ENCODE assay signal across 8 cellular contexts in genomic region chr4:47486306-47486705, GRCh38. TPM values are rescaled to one million over a fixed set of nuclear protein-coding genes. Genes with fewer than 3 reads are reported as not detected.
DNase-seq lines count a peak whose midpoint lies in the region; ATAC-seq and TF ChIP-seq lines count a peak whose summit lies in the region.

No MANE protein-coding gene starts in this region.

- ATAC-seq in IMR-90 (ENCODE audit: low read depth): no peak
- no peak for ATAC-seq in naive thymus-derived CD8-positive, alpha-beta T cell

- H3K4me2 ChIP-seq in IMR-90 (ENCODE audit: low read depth, low read length): peak overlapping the region; percentile 94

- H3K4me3 Mint-ChIP-seq in dendritic cell treated with granulocyte-macrophage colony-stimulating factor and Interleukin-4, amounts not matched to agents 40 ng/mL and 50 ng/mL, for 4 days: peak overlapping the region; percentile 90
- peak overlapping the region; percentile 92 to 99 (median 96) for H3K4me3 Mint-ChIP-seq in naive thymus-derived CD8-positive, alpha-beta T cell

- peak overlapping the region; percentile 92; the same call in 1 of the 2 replicates for H3K56ac ChIP-seq in IMR-90 (ENCODE audit: extremely low read depth, insufficient read depth, low read length)

- 0 out of 3 replicates have a peak overlapping the region, but pooled peaks have one; percentile 18 for H2BK15ac ChIP-seq in IMR-90 (ENCODE audit: low read depth, low read length)

- H3K9me3 Mint-ChIP-seq in dendritic cell treated with granulocyte-macrophage colony-stimulating factor and Interleukin-4, amounts not matched to agents 40 ng/mL and 50 ng/mL, for 4 days: no peaks in the 10 kb centered on the region
- H3K9me3 Mint-ChIP-seq in naive thymus-derived CD8-positive, alpha-beta T cell: no peaks in the 10 kb centered on the region

- no peaks in the 10 kb centered on the region for H3K27me3 ChIP-seq in IMR-90 (ENCODE audit: control insufficient read depth, insufficient read depth, low read length)

- BruUV-seq in IMR-90 (replicated peaks; lab: Mats Ljungman, UMichigan): no TSS peak

- peak overlapping the region; percentile 71 for H3K4me3 ChIP-seq in IMR-90 (ENCODE audit: insufficient read depth, low read depth, low read length)

- H2BK20ac ChIP-seq in IMR-90 (ENCODE audit: low read depth, low read length): peak overlapping the region; percentile 38

- peak overlapping the region; percentile 88 for H2BK5ac ChIP-seq in IMR-90 (ENCODE audit: low read depth, low read length, poor library complexity, severe bottlenecking)

- TF ChIP-seq CTCF in IMR-90 (conservative IDR thresholded peaks at IDR 0.05; ENCODE audit: low read depth, low read length): no peak

- no peak overlapping the region for H4K91ac ChIP-seq in IMR-90 (ENCODE audit: insufficient read depth, low read depth, low read length)

- peak overlapping the region; percentile 75 for H3K14ac ChIP-seq in IMR-90 (replicated peaks; ENCODE audit: low read depth, low read length)

- H2AK5ac ChIP-seq in IMR-90 (ENCODE audit: low read depth, low read length): no peak overlapping the region

- H4K20me1 ChIP-seq in IMR-90 (ENCODE audit: insufficient read depth, low read length): no peaks in the 10 kb centered on the region

- peak overlapping the region; percentile 64; the same call in 1 of the 2 replicates for H3K18ac ChIP-seq in IMR-90 (ENCODE audit: low read depth, low read length)

- H2AFZ ChIP-seq in IMR-90 (replicated peaks; ENCODE audit: low read length, poor library complexity): no peak overlapping the region

- H3K4me1 ChIP-seq in IMR-90 (ENCODE audit: control insufficient read depth, insufficient read depth, low read length): peaks cover 5% of the 10 kb centered on the region

- in situ Hi-C loops in ACHN (cut with HindIII; ENCODE audit: low pct_ligation_motif_present, low pct_unique_long_range_greater_than_20kb, low sequenced_read_pairs): no loop called here
- in situ Hi-C loops in IMR-90 (cut with MboI; ENCODE audit: low sequenced_read_pairs): no loop called here

- peaks cover 13 to 27% of the 10 kb centered on the region in 2 experiments; a peak in 3 of 4 replicates for H3K79me1 ChIP-seq in IMR-90 (ENCODE audit: low read depth in 1 of 2, low read length in 2 of 2)

- H3K9ac ChIP-seq in IMR-90 (ENCODE audit: low read depth, low read length): peak overlapping the region; percentile 92

- intact Hi-C loops in IMR-90 (cut with micrococcal nuclease): loop anchor here (5.0 kb wide), 1 partner anchor 46 kb away; no protein-coding TSS in a partner anchor
- intact Hi-C loops in dendritic cell treated with granulocyte-macrophage colony-stimulating factor and Interleukin-4, amounts not matched to agents 40 ng/mL and 50 ng/mL, for 4 days (cut with micrococcal nuclease): no loop called here

- TF ChIP-seq RAD21 in IMR-90 (IDR thresholded peaks at IDR 0.05; ENCODE audit: low read length): no peak

- H3K27ac ChIP-seq in IMR-90 (ENCODE audit: insufficient read depth, low read length): peak overlapping the region; percentile 45; the same call in 1 of the 2 replicates

- POLR2A ChIA-PET in IMR-90 (lab: Charles Lee; ENCODE audit: unreplicated experiment): no interaction called here
- POLR2A ChIA-PET in naive thymus-derived CD8-positive, alpha-beta T cell (lab: Charles Lee): interaction anchor here (0.7 to 2.3 kb wide), 3 partner anchors 23 to 122 kb away, joined by 3 to 28 read pairs (median 4); partner anchors contain the start of gene COMMD8

- H3K23ac ChIP-seq in IMR-90 (ENCODE audit: low read depth, low read length): peak overlapping the region; percentile 89; the same call in 1 of the 2 replicates

- peaks cover 40% of the 10 kb centered on the region for H3K4me1 Mint-ChIP-seq in dendritic cell treated with granulocyte-macrophage colony-stimulating factor and Interleukin-4, amounts not matched to agents 40 ng/mL and 50 ng/mL, for 4 days (ENCODE audit: low read depth)
- peaks cover 15 to 56% (median 31%) of the 10 kb centered on the region in 4 donors for H3K4me1 Mint-ChIP-seq in naive thymus-derived CD8-positive, alpha-beta T cell

- H2BK120ac ChIP-seq in IMR-90 (ENCODE audit: low read depth, low read length): peak overlapping the region; percentile 79; the same call in 1 of the 2 replicates

- TF ChIP-seq POLR2A in IMR-90 (IDR thresholded peaks at IDR 0.05; ENCODE audit: low read depth, low read length): no peak

- DNase-seq in ACHN: peak; percentile 3
- DNase-seq in IMR-90: no peak
- no peak for DNase-seq in naive thymus-derived CD8-positive, alpha-beta T cell
- no peak for DNase-seq in DMS114 treated with DMSO at 0.1 percent for 48 hours (lab: John Stamatoyannopoulos, UW; ENCODE audit: unreplicated experiment)
- no peak for DNase-seq in SHP77 treated with DMSO at 0.1 percent for 48 hours (lab: John Stamatoyannopoulos, UW)
- no peak for DNase-seq in COR-L47 (lab: John Stamatoyannopoulos, UW)
- DNase-seq in HK-2 (ENCODE audit: unreplicated experiment): no peak

- H3K36me3 ChIP-seq in IMR-90 (ENCODE audit: control insufficient read depth, insufficient read depth, low read length): no peaks in the 10 kb centered on the region

- H3K9me3 ChIP-seq in IMR-90 (ENCODE audit: control insufficient read depth, insufficient read depth, low read length): peaks cover 2% of the 10 kb centered on the region; the same call in 1 of the 2 replicates

- H3K36me3 Mint-ChIP-seq in dendritic cell treated with granulocyte-macrophage colony-stimulating factor and Interleukin-4, amounts not matched to agents 40 ng/mL and 50 ng/mL, for 4 days (ENCODE audit: low read depth): peaks cover 18% of the 10 kb centered on the region
- no peaks in the 10 kb centered on the region for H3K36me3 Mint-ChIP-seq in naive thymus-derived CD8-positive, alpha-beta T cell

- H4K8ac ChIP-seq in IMR-90 (ENCODE audit: low read depth in 2 of 2, low read length in 2 of 2): peak overlapping the region; percentile 54 to 68; a peak in 3 of 4 replicates

- CTCF ChIA-PET in IMR-90 (lab: Yijun Ruan, JAX): no interaction called here

- dilution Hi-C loops in IMR-90 (cut with HindIII; ENCODE audit: low sequenced_read_pairs, unreplicated experiment): no loop called here

- H3K9me1 ChIP-seq in IMR-90 (ENCODE audit: insufficient read depth, low read length): 0 out of 2 replicates have a peak, but pooled peaks cover 4% of the 10 kb centered on the region

- peak overlapping the region; percentile 100 for H3K27ac Mint-ChIP-seq in dendritic cell treated with granulocyte-macrophage colony-stimulating factor and Interleukin-4, amounts not matched to agents 40 ng/mL and 50 ng/mL, for 4 days
- peak overlapping the region in 7 of 10 donors; percentile 84 to 98 (median 97) for H3K27ac Mint-ChIP-seq in naive thymus-derived CD8-positive, alpha-beta T cell

- H4K5ac ChIP-seq in IMR-90 (ENCODE audit: low read depth, low read length): peak overlapping the region; percentile 19; the same call in 1 of the 2 replicates

- H3K4ac ChIP-seq in IMR-90 (ENCODE audit: low read depth, low read length): peak overlapping the region; percentile 3; the same call in 1 of the 2 replicates

- 29% methylated on average over 1 of the region's 6 CpGs; no CpG with 5 or more reads in 1 of the 2 experiments for WGBS in IMR-90 (ENCODE audit: extremely low coverage in 2 of 2, insufficient read length in 1 of 2), 2 experiments

- H2AK9ac ChIP-seq in IMR-90 (replicated peaks; ENCODE audit: low read depth, low read length, poor library complexity): no peak overlapping the region

- H3K27me3 Mint-ChIP-seq in dendritic cell treated with granulocyte-macrophage colony-stimulating factor and Interleukin-4, amounts not matched to agents 40 ng/mL and 50 ng/mL, for 4 days: no peaks in the 10 kb centered on the region
- no peaks in the 10 kb centered on the region for H3K27me3 Mint-ChIP-seq in naive thymus-derived CD8-positive, alpha-beta T cell

TF ChIP-seq in IMR-90, 13 proteins besides CTCF, POLR2A, EP300 and RAD21 (continues in another document):
- no peak for TF ChIP-seq ELK1 (IDR thresholded peaks at IDR 0.05; ENCODE audit: borderline replicate concordance, low read depth, low read length)
- no peak for TF ChIP-seq CHD1 (IDR thresholded peaks at IDR 0.05; ENCODE audit: low read depth, low read length)
- TF ChIP-seq MAZ (IDR thresholded peaks at IDR 0.05; ENCODE audit: borderline replicate concordance, low read depth, low read length): no peak
- no peak for TF ChIP-seq RCOR1 (IDR thresholded peaks at IDR 0.05; ENCODE audit: insufficient replicate concordance, low read length)
- TF ChIP-seq SMC3 (IDR thresholded peaks at IDR 0.05; ENCODE audit: low read depth, low read length): no peak
- TF ChIP-seq RFX5 (IDR thresholded peaks at IDR 0.05; ENCODE audit: low read depth, low read length): no peak
- no peak for TF ChIP-seq MXI1 (IDR thresholded peaks at IDR 0.05; ENCODE audit: borderline replicate concordance, low read depth, low read length)
- no peak for TF ChIP-seq CEBPB (IDR thresholded peaks at IDR 0.05; ENCODE audit: low read depth, low read length)
- TF ChIP-seq BHLHE40 (IDR thresholded peaks at IDR 0.05; ENCODE audit: low read depth, low read length): no peak
- TF ChIP-seq NFE2L2 (IDR thresholded peaks at IDR 0.05; ENCODE audit: low read depth, low read length): no peak
- no peak for TF ChIP-seq MAFK (IDR thresholded peaks at IDR 0.05; ENCODE audit: low read depth, low read length)
- no peak for TF ChIP-seq FOS (IDR thresholded peaks at IDR 0.05; ENCODE audit: low read depth, low read length)

RNA-seq across cellular contexts. Expression of gene ATP10D, which starts 1.2 kb away (rescaled TPM):
- 90.3 and 135 TPM in 2 replicates for total RNA-seq in IMR-90 (2012; rRNA removed)
- 26.1 and 28.9 TPM in 2 replicates for polyA plus RNA-seq in IMR-90 (2012; rRNA removed)
- 15.2 and 42.0 TPM in 2 replicates for polyA plus RNA-seq in IMR-90 (2012; cell fraction: cytosol; rRNA removed)
- 19.7 and 67.8 TPM in 2 replicates for polyA plus RNA-seq in IMR-90 (2012; cell fraction: nucleus; rRNA removed; ENCODE audit: low replicate concordance)
- total RNA-seq in naive thymus-derived CD8-positive, alpha-beta T cell: 10 to 100 TPM in 1 of 2 experiments, 1 to 10 TPM in 1; 9.7 to 14.9 TPM
- 1 to 10 TPM; 2.7 to 5.1 (median 3.8) TPM for polyA plus RNA-seq in naive thymus-derived CD8-positive, alpha-beta T cell

RNA-seq across cellular contexts. Expression of gene COMMD8, which starts 22.8 kb away (rescaled TPM):
- 12.5 and 29.4 TPM in 2 replicates for total RNA-seq in IMR-90 (2012; rRNA removed)
- polyA plus RNA-seq in IMR-90 (2012; rRNA removed): 11.0 and 12.6 TPM in 2 replicates
- polyA plus RNA-seq in IMR-90 (2012; cell fraction: cytosol; rRNA removed): 2.2 and 4.5 TPM in 2 replicates
- polyA plus RNA-seq in IMR-90 (2012; cell fraction: nucleus; rRNA removed; ENCODE audit: low replicate concordance): 0.51 and 3.9 TPM in 2 replicates
- total RNA-seq in naive thymus-derived CD8-positive, alpha-beta T cell: 10 to 100 TPM; 17.9 to 21.7 TPM
- 10 to 100 TPM; 42.5 to 61.5 (median 52.7) TPM for polyA plus RNA-seq in naive thymus-derived CD8-positive, alpha-beta T cell
